1 cellular context compared by ENCODE assay signal in genomic region chr11:33944693-33945424, GRCh38.
TF ChIP-seq lines count a peak whose summit lies in the region.

No MANE protein-coding gene starts in this region.

TF ChIP-seq in K562, 482 proteins besides CTCF, POLR2A, EP300 and RAD21 (continued from another document):
- TF ChIP-seq PATZ1 (CRISPR knock-in tag; IDR thresholded peaks at IDR 0.05; ENCODE audit: borderline replicate concordance) = no peak
- peak; percentile 97 for TF ChIP-seq ZNF584 (CRISPR knock-in tag; IDR thresholded peaks at IDR 0.05; ENCODE audit: low read depth)
